8 cellular contexts compared by ENCODE assay signal in the genomic region with DNA sequence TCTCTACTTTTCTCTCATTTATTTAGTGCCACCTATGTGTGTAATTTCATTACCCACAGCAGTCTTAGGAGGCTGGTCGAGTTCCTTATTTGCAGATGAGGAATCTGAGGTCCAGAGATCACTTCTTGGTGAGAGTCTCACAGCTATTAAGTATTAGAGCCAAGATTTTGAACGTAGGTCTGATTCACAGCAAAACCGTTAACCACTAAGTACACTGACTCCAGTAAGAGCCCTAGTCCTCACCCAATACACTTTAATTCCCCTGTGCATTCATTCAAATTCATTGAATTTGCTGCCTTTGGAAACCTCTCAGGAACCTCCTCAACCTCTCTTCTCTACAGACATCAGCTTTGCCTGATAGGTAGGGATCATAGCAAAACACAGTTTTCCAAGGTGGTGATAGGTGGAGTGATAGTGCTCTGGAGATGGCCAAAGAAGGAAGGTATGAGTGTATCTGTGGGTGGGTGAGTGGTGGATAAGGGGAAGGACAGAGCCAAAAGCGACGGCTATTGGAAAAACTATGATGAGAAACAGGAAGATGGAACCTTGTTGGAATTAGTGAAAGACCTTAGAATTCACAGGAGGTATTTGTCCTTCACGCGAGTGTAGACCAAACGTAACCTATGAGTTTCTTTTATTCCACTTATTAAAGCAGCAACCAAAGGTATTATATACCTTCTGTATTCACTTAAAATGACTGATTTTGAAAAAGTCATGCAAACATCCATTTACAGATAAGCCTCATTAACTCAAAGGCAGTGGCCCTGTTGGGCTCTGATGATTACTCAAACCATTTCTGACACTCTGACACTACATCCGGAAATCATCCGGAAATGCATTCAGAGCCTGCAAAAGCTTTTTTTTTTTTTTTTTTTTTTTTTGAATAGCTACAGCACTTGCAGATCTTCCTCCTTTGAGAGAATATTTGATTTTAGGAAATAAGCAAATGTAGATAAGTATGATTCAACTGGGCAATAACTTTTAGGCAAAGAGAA. TPM values are rescaled to one million over a fixed set of nuclear protein-coding genes. Genes with fewer than 3 reads are reported as not detected.
A peak's percentile ranks its signal among the peaks of the same experiment; 100 is the strongest.
DNase-seq lines count a peak whose midpoint lies in the region; ATAC-seq and TF ChIP-seq lines count a peak whose summit lies in the region.

No MANE protein-coding gene starts in this region.

- no peak overlapping the region for H2AFZ ChIP-seq in IMR-90 (replicated peaks; ENCODE audit: low read length, poor library complexity)

- in situ Hi-C loops in IMR-90 (cut with MboI; ENCODE audit: low sequenced_read_pairs), result no loop called here

- H3K4me3 ChIP-seq in IMR-90 (ENCODE audit: insufficient read depth, low read depth, low read length) (no peak overlapping the region), choroid plexus epithelial cell (ENCODE audit: low read depth, low read length) (no peak overlapping the region), testis (no peak overlapping the region)

- no peak overlapping the region for H4K5ac ChIP-seq in IMR-90 (ENCODE audit: low read depth, low read length)

- H2AK9ac ChIP-seq in IMR-90 (replicated peaks; ENCODE audit: low read depth, low read length, poor library complexity), result no peak overlapping the region

- dilution Hi-C loops in IMR-90 (cut with HindIII; ENCODE audit: low sequenced_read_pairs, unreplicated experiment), result no loop called here

- peak; percentile 26 for DNase-seq in GM10248 (ENCODE audit: extremely low spot score)
- DNase-seq in IMR-90, result peak; percentile 4
- DNase-seq in choroid plexus epithelial cell (ENCODE audit: low read depth), result peak; percentile 41
- no peak for DNase-seq in T-helper 9 cell
- DNase-seq in testis, result no peak
- no peak for DNase-seq in iPS-NIHi7 (ENCODE audit: extremely low spot score)
- DNase-seq in NCI-H2227 (lab: John Stamatoyannopoulos, UW; ENCODE audit: unreplicated experiment), result no peak

- H2AK5ac ChIP-seq in IMR-90 (ENCODE audit: low read depth, low read length), result no peak overlapping the region

- H4K8ac ChIP-seq in IMR-90 (ENCODE audit: low read depth in 2 of 2, low read length in 2 of 2), result no peak overlapping the region

- no peak overlapping the region for H3K18ac ChIP-seq in IMR-90 (ENCODE audit: low read depth, low read length)

- H3K9me1 ChIP-seq in IMR-90 (ENCODE audit: insufficient read depth, low read length), result no peaks in the 10 kb centered on the region

- no peak overlapping the region for H3K56ac ChIP-seq in IMR-90 (ENCODE audit: extremely low read depth, insufficient read depth, low read length)

- no peak overlapping the region for H2BK120ac ChIP-seq in IMR-90 (ENCODE audit: low read depth, low read length)

- no CpG with 5 or more reads among the region's 10 CpGs for WGBS in IMR-90 (ENCODE audit: extremely low coverage in 2 of 2, insufficient read length in 1 of 2), 2 experiments
- WGBS in testis, 2 donors, result 60 to 62% methylated on average over 10 of the region's 10 CpGs

- peak; percentile 88 for ATAC-seq in GM21390 (IDR thresholded peaks at IDR 0.05; ENCODE audit: unreplicated experiment)
- no peak for ATAC-seq in IMR-90 (ENCODE audit: low read depth)

- H2BK15ac ChIP-seq in IMR-90 (ENCODE audit: low read depth, low read length), result no peak overlapping the region

- no TSS peak for BruUV-seq in IMR-90 (replicated peaks; lab: Mats Ljungman, UMichigan)

- intact Hi-C loops in IMR-90 (cut with micrococcal nuclease), result no loop called here
- intact Hi-C loops in testis (cut with DNase I; ENCODE audit: low total_unique reads), result no loop called here

- H3K4me2 ChIP-seq in IMR-90 (ENCODE audit: low read depth, low read length), result no peak overlapping the region

- POLR2A ChIA-PET in GM10248 (lab: Yijun Ruan, JAX), result no interaction called here
- POLR2A ChIA-PET in IMR-90 (lab: Charles Lee; ENCODE audit: unreplicated experiment), result no interaction called here

- 0 out of 2 replicates have a peak, but pooled peaks cover 5% of the 10 kb centered on the region for H4K20me1 ChIP-seq in IMR-90 (ENCODE audit: insufficient read depth, low read length)

- H3K36me3 ChIP-seq in IMR-90 (ENCODE audit: control insufficient read depth, insufficient read depth, low read length) (no peaks in the 10 kb centered on the region), testis (ENCODE audit: low read depth, missing control alignments) (no peaks in the 10 kb centered on the region)

- no peak overlapping the region for H2BK5ac ChIP-seq in IMR-90 (ENCODE audit: low read depth, low read length, poor library complexity, severe bottlenecking)

- CTCF ChIA-PET in GM10248 (lab: Yijun Ruan, JAX), result interaction anchor here (0.7 kb wide), 1 partner anchor 1553 kb away, joined by 3 read pairs; no protein-coding TSS in a partner anchor
- CTCF ChIA-PET in IMR-90 (lab: Yijun Ruan, JAX), result no interaction called here

- no peak overlapping the region for H2BK20ac ChIP-seq in IMR-90 (ENCODE audit: low read depth, low read length)

- no peak overlapping the region for H3K14ac ChIP-seq in IMR-90 (replicated peaks; ENCODE audit: low read depth, low read length)

- no peak overlapping the region for H3K23ac ChIP-seq in IMR-90 (ENCODE audit: low read depth, low read length)

- no peak overlapping the region for H4K91ac ChIP-seq in IMR-90 (ENCODE audit: insufficient read depth, low read depth, low read length)

- no peaks in the 10 kb centered on the region for H3K9me3 ChIP-seq in IMR-90 (ENCODE audit: control insufficient read depth, insufficient read depth, low read length)
- H3K9me3 ChIP-seq in testis, result no peaks in the 10 kb centered on the region

- TF ChIP-seq POLR2A in IMR-90 (IDR thresholded peaks at IDR 0.05; ENCODE audit: low read depth, low read length) (no peak), testis (IDR thresholded peaks at IDR 0.05) (no peak)

- no peak for TF ChIP-seq RAD21 in IMR-90 (IDR thresholded peaks at IDR 0.05; ENCODE audit: low read length)

- TF ChIP-seq CTCF in GM10248 (IDR thresholded peaks at IDR 0.05; ENCODE audit: control extremely low read depth, extremely low read depth, low read depth, missing control alignments), result no peak
- no peak for TF ChIP-seq CTCF in IMR-90 (conservative IDR thresholded peaks at IDR 0.05; ENCODE audit: low read depth, low read length)
- no peak for TF ChIP-seq CTCF in choroid plexus epithelial cell (conservative IDR thresholded peaks at IDR 0.05; ENCODE audit: low read depth, low read length)
- no peak for TF ChIP-seq CTCF in testis (IDR thresholded peaks at IDR 0.05)

- H3K4me1 ChIP-seq in IMR-90 (ENCODE audit: control insufficient read depth, insufficient read depth, low read length), result no peaks in the 10 kb centered on the region
- H3K4me1 ChIP-seq in testis, result no peaks in the 10 kb centered on the region

- H3K79me1 ChIP-seq in IMR-90 (ENCODE audit: low read depth in 1 of 2, low read length in 2 of 2), result peaks cover 0 to 5% of the 10 kb centered on the region in 2 experiments

- no peaks in the 10 kb centered on the region for H3K27me3 ChIP-seq in IMR-90 (ENCODE audit: control insufficient read depth, insufficient read depth, low read length)
- H3K27me3 ChIP-seq in testis, result no peaks in the 10 kb centered on the region

- H3K27ac ChIP-seq in IMR-90 (ENCODE audit: insufficient read depth, low read length) (no peak overlapping the region), testis (no peak overlapping the region)

- H3K4ac ChIP-seq in IMR-90 (ENCODE audit: low read depth, low read length), result no peak overlapping the region

- H3K9ac ChIP-seq in IMR-90 (ENCODE audit: low read depth, low read length), result no peak overlapping the region

TF ChIP-seq in IMR-90, 13 proteins besides CTCF, POLR2A, EP300 and RAD21:
- TF ChIP-seq RFX5 (IDR thresholded peaks at IDR 0.05; ENCODE audit: low read depth, low read length), result no peak
- no peak for TF ChIP-seq NFE2L2 (IDR thresholded peaks at IDR 0.05; ENCODE audit: low read depth, low read length)
- no peak for TF ChIP-seq USF2 (IDR thresholded peaks at IDR 0.05; ENCODE audit: low read depth, low read length)
- TF ChIP-seq, protein P1, sequence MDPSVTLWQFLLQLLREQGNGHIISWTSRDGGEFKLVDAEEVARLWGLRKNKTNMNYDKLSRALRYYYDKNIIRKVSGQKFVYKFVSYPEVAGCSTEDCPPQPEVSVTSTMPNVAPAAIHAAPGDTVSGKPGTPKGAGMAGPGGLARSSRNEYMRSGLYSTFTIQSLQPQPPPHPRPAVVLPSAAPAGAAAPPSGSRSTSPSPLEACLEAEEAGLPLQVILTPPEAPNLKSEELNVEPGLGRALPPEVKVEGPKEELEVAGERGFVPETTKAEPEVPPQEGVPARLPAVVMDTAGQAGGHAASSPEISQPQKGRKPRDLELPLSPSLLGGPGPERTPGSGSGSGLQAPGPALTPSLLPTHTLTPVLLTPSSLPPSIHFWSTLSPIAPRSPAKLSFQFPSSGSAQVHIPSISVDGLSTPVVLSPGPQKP (IDR thresholded peaks at IDR 0.05; ENCODE audit: borderline replicate concordance, low read depth, low read length), result no peak
- TF ChIP-seq BHLHE40 (IDR thresholded peaks at IDR 0.05; ENCODE audit: low read depth, low read length), result no peak
- TF ChIP-seq SMC3 (IDR thresholded peaks at IDR 0.05; ENCODE audit: low read depth, low read length), result no peak
- no peak for TF ChIP-seq MAFK (IDR thresholded peaks at IDR 0.05; ENCODE audit: low read depth, low read length)
- no peak for TF ChIP-seq CHD1 (IDR thresholded peaks at IDR 0.05; ENCODE audit: low read depth, low read length)
- TF ChIP-seq RCOR1 (IDR thresholded peaks at IDR 0.05; ENCODE audit: insufficient replicate concordance, low read length), result no peak
- no peak for TF ChIP-seq MAZ (IDR thresholded peaks at IDR 0.05; ENCODE audit: borderline replicate concordance, low read depth, low read length)
- no peak for TF ChIP-seq CEBPB (IDR thresholded peaks at IDR 0.05; ENCODE audit: low read depth, low read length)
- TF ChIP-seq FOS (IDR thresholded peaks at IDR 0.05; ENCODE audit: low read depth, low read length), result no peak
- TF ChIP-seq MXI1 (IDR thresholded peaks at IDR 0.05; ENCODE audit: borderline replicate concordance, low read depth, low read length), result no peak

RNA-seq across cellular contexts. Expression of gene FMR1, which starts 6.3 kb away (rescaled TPM):
- total RNA-seq in IMR-90 (2012; rRNA removed), result 17.6 and 18.6 TPM in 2 replicates
- 8.2 and 12.2 TPM in 2 replicates for polyA plus RNA-seq in IMR-90 (2012; rRNA removed)
- 1.8 and 4.4 TPM in 2 replicates for polyA plus RNA-seq in IMR-90 (2012; cell fraction: cytosol; rRNA removed)
- polyA plus RNA-seq in IMR-90 (2012; cell fraction: nucleus; rRNA removed; ENCODE audit: low replicate concordance), result 2.9 and 28.2 TPM in 2 replicates
- 10 to 100 TPM; 45.4 to 49.9 TPM for total RNA-seq in testis
- polyA plus RNA-seq in testis (ENCODE audit: insufficient read depth, low read depth, low replicate concordance), result 30.0 TPM

Comparison
In these comparisons a context has a peak if more than half of its experiments do, and no peak if none do; other contexts are left out.
1. DNase-seq: peak in GM10248 (single experiment), IMR-90 (single experiment) and choroid plexus epithelial cell (single experiment); none in T-helper 9 cell (single experiment), testis (single experiment), iPS-NIHi7 (single experiment) and NCI-H2227 (single experiment).